26 cellular contexts compared by ENCODE assay signal in genomic region chr4:184939978-184940377, GRCh38.
A peak's percentile ranks its signal among the peaks of the same experiment; 100 is the strongest.
DNase-seq lines count a peak whose midpoint lies in the region; ATAC-seq, FAIRE-seq and TF ChIP-seq lines count a peak whose summit lies in the region.
"Had no signal": no experiment of that assay in that cellular context is flagged by ENCODE, and none has a peak within 500 bp of the region (broad histone marks: within the 10 kb centered on the region; RNA-seq: fewer than 3 reads in every experiment).

No MANE protein-coding gene starts in this region.

- in situ Hi-C loops in K562 (cut with MboI), result no loop called here

- no peak for TF ChIP-seq EP300 in K562 (IDR thresholded peaks at IDR 0.05; ENCODE audit: low read length)

- H3K4me2 ChIP-seq in K562 (ENCODE audit: insufficient read depth, low read length), result no peak overlapping the region
- H3K4me2 ChIP-seq: BLaER1 treated with 17β-estradiol and CSF1 and Interleukin-3, amounts not matched to agents 10 nM and 100 nM had no signal

- H3K36me3 ChIP-seq in A673 (ENCODE audit: insufficient read depth, low read length, poor library complexity, severe bottlenecking) (no peaks in the 10 kb centered on the region), K562 (ENCODE audit: control insufficient read depth, insufficient read depth, low read length) (no peaks in the 10 kb centered on the region)
- H3K36me3 ChIP-seq: BE2C; BLaER1 treated with 17β-estradiol and CSF1 and Interleukin-3, amounts not matched to agents 10 nM and 100 nM had no signal

- POLR2A ChIA-PET in A673 (lab: Charles Lee; ENCODE audit: low non-redundant PET), result interaction anchor here (0.8 kb wide), 1 partner anchor 1200 kb away, joined by 31 read pairs; no protein-coding TSS in a partner anchor
- POLR2A ChIA-PET in HEK293T (lab: Yijun Ruan, JAX), result no interaction called here
- POLR2A ChIA-PET in K562 (lab: Yijun Ruan, JAX), result interaction anchor here (0.6 kb wide), 1 partner anchor 301 kb away, joined by 3 read pairs; no protein-coding TSS in a partner anchor

- H2AFZ ChIP-seq in K562 (ENCODE audit: low read depth, low read length), result no peak overlapping the region
- H2AFZ ChIP-seq: GM23248 had no signal

- H3K9me1 ChIP-seq in K562 (ENCODE audit: control insufficient read depth, insufficient read depth, low read length), result no peaks in the 10 kb centered on the region

- H3K4me1 ChIP-seq in A673 (ENCODE audit: insufficient read depth, low read length, poor library complexity, severe bottlenecking), result no peaks in the 10 kb centered on the region
- H3K4me1 ChIP-seq in K562 (replicated peaks in 1 of 2; ENCODE audit: control insufficient read depth in 2 of 2, insufficient read depth in 2 of 2, low read length in 2 of 2), result peaks cover 0 to 6% of the 10 kb centered on the region in 2 experiments; a peak in 1 of 5 replicates
- H3K4me1 ChIP-seq: BE2C had no signal

- no peak for TF ChIP-seq RAD21 in K562 (CRISPR knock-in tag; conservative IDR thresholded peaks at IDR 0.05 in 1 of 2, IDR thresholded peaks at IDR 0.05 in 1 of 2)

- DNase-seq in A673 (ENCODE audit: low spot score) (peak; percentile 6), HEK293T (ENCODE audit: extremely low spot score) (no peak), K562 (ENCODE audit: extremely low read depth in 1 of 4, low spot score in 3 of 4) (no peak), frontal cortex (ENCODE audit: low spot score in 2 of 2) (no peak), pons (ENCODE audit: low spot score) (no peak)
- DNase-seq in stimulated activated naive CD4-positive, alpha-beta T cell (lab: John Stamatoyannopoulos, UW), result no peak
- DNase-seq: ACHN; AML-193; BE2C; Calu3; CD4-positive, alpha-beta T cell; CD8-positive, alpha-beta memory T cell; DMS53; DMS79 treated with DMSO at 0.1 percent for 48 hours; GF-D8; GM23248; H7; HCEC 1CT; HFFc6 had no signal

- BruUV-seq in A673 (replicated peaks; lab: Mats Ljungman, UMichigan) (no TSS peak), K562 (replicated peaks; lab: Mats Ljungman, UMichigan) (no TSS peak)

- H3K27ac ChIP-seq in A673 (ENCODE audit: low read depth, low read length, poor library complexity, severe bottlenecking), result no peak overlapping the region
- no peak overlapping the region for H3K27ac ChIP-seq in K562 (ENCODE audit: extremely low read depth, low read depth, low read length)
- H3K27ac ChIP-seq: 22Rv1; BLaER1 treated with 17β-estradiol and CSF1 and Interleukin-3, amounts not matched to agents 10 nM and 100 nM; GM23248 had no signal

- no peaks in the 10 kb centered on the region for H4K20me1 ChIP-seq in K562 (replicated peaks; ENCODE audit: control insufficient read depth, insufficient read depth, low read length)
- H4K20me1 ChIP-seq: BLaER1 treated with 17β-estradiol and CSF1 and Interleukin-3, amounts not matched to agents 10 nM and 100 nM had no signal

- WGBS in K562 (ENCODE audit: insufficient coverage, low coverage, missing lambda C conversion rate), result 4% methylated on average over 2 of the region's 2 CpGs

- FAIRE-seq in K562 (lab: Jason Lieb, UNC) (no peak), frontal cortex (lab: Jason Lieb, UNC) (peak; percentile 21)
- FAIRE-seq: A204.1, GM12891, H1 had no signal

- H3K79me2 ChIP-seq in K562 (ENCODE audit: control insufficient read depth, insufficient read depth, low read length), result no peaks in the 10 kb centered on the region

- TF ChIP-seq POLR2A in K562 (conservative IDR thresholded peaks at IDR 0.05), result no peak

- intact Hi-C loops in A673 (cut with micrococcal nuclease; ENCODE audit: unreplicated experiment), result no loop called here
- intact Hi-C loops in K562 (cut with micrococcal nuclease), result no loop called here

- H3K9ac ChIP-seq in K562 (ENCODE audit: insufficient read depth in 1 of 2, low read depth in 2 of 2, low read length in 2 of 2), result no peak overlapping the region
- H3K9ac ChIP-seq: BLaER1 treated with 17β-estradiol and CSF1 and Interleukin-3, amounts not matched to agents 10 nM and 100 nM; GM23248 had no signal

- ATAC-seq in K562, result no peak
- ATAC-seq in GM19463 (IDR thresholded peaks at IDR 0.05; ENCODE audit: unreplicated experiment), result no peak
- ATAC-seq in HG02798 (IDR thresholded peaks at IDR 0.05; ENCODE audit: poor library complexity, unreplicated experiment), result no peak

- H3K4me3 ChIP-seq in A673 (ENCODE audit: low read depth, low read length, poor library complexity, severe bottlenecking) (no peak overlapping the region), K562 (no peak overlapping the region)
- H3K4me3 ChIP-seq: BLaER1 treated with 17β-estradiol and CSF1 and Interleukin-3, amounts not matched to agents 10 nM and 100 nM; GM23248 had no signal

- no peak for TF ChIP-seq CTCF in A673 (conservative IDR thresholded peaks at IDR 0.05; ENCODE audit: low read depth, low read length)
- TF ChIP-seq CTCF in K562 (IDR thresholded peaks at IDR 0.05 in 2 of 3, conservative IDR thresholded peaks at IDR 0.05 in 1 of 3; ENCODE audit: insufficient read depth in 2 of 3, low read depth in 1 of 3, low read length in 3 of 3), result no peak

- CTCF ChIA-PET in A673 (lab: Charles Lee) (no interaction called here), HEK293T (lab: Yijun Ruan, JAX) (interaction anchor here (1.2 kb wide), 1 partner anchor 195 kb away, joined by 6 read pairs; no protein-coding TSS in a partner anchor), K562 (lab: Yijun Ruan, JAX; ENCODE audit: low intra/inter-chr PET ratio) (no interaction called here)

- no peaks in the 10 kb centered on the region for H3K27me3 ChIP-seq in A673 (replicated peaks; ENCODE audit: insufficient read depth, low read depth, low read length, poor library complexity)
- peaks cover 8 to 32% of the 10 kb centered on the region in 2 experiments; a peak in 4 of 5 replicates for H3K27me3 ChIP-seq in K562 (ENCODE audit: control insufficient read depth in 2 of 2, insufficient read depth in 2 of 2, low read length in 2 of 2)
- H3K27me3 ChIP-seq: BE2C; BLaER1 treated with 17β-estradiol and CSF1 and Interleukin-3, amounts not matched to agents 10 nM and 100 nM had no signal

- H3K9me3 ChIP-seq in A673 (ENCODE audit: low read depth, low read length, poor library complexity, severe bottlenecking), result no peaks in the 10 kb centered on the region
- no peaks in the 10 kb centered on the region for H3K9me3 ChIP-seq in K562 (replicated peaks; ENCODE audit: control insufficient read depth, insufficient read depth, low read depth, low read length)
- H3K9me3 ChIP-seq: BE2C had no signal

TF ChIP-seq in HEK293T, 16 proteins besides CTCF, POLR2A, EP300 and RAD21:
- TF ChIP-seq FOXA1 (IDR thresholded peaks at IDR 0.05) (no peak), FOXM1 (IDR thresholded peaks at IDR 0.05; ENCODE audit: borderline replicate concordance) (no peak), PKNOX1 (IDR thresholded peaks at IDR 0.05) (peak; percentile 65)

TF ChIP-seq in K562, 482 proteins besides CTCF, POLR2A, EP300 and RAD21 (continues in another document):
- peak; percentile 45; the same call in 1 of the 2 replicates for TF ChIP-seq ZNF512 (tag; IDR thresholded peaks at IDR 0.05)
- TF ChIP-seq MEIS2 (IDR thresholded peaks at IDR 0.05; ENCODE audit: partially characterized antibody), result peak; percentile 96
- TF ChIP-seq MXD1 (CRISPR knock-in tag; IDR thresholded peaks at IDR 0.05; ENCODE audit: borderline replicate concordance, poor library complexity, severe bottlenecking), result no peak
- TF ChIP-seq JUN (IDR thresholded peaks at IDR 0.05; ENCODE audit: borderline replicate concordance, low read depth, low read length), result 0 out of 2 replicates have a peak, but pooled peaks have one; percentile 18
- no peak for TF ChIP-seq JUN (CRISPR knock-in tag; IDR thresholded peaks at IDR 0.05; ENCODE audit: borderline replicate concordance)
- peak; percentile 95 for TF ChIP-seq PKNOX1 (IDR thresholded peaks at IDR 0.05)
- no peak for TF ChIP-seq ZFP91 (CRISPR knock-in tag; IDR thresholded peaks at IDR 0.05)
